9 cellular contexts compared by ENCODE assay signal in genomic region chr6:145148392-145149175, GRCh38.
DNase-seq lines count a peak whose midpoint lies in the region; ATAC-seq and TF ChIP-seq lines count a peak whose summit lies in the region.
"Had no signal": no experiment of that assay in that cellular context is flagged by ENCODE, and none has a peak within 500 bp of the region (broad histone marks: within the 10 kb centered on the region; RNA-seq: fewer than 3 reads in every experiment).

No MANE protein-coding gene starts in this region.

- no peak for TF ChIP-seq CTCF in foreskin keratinocyte (conservative IDR thresholded peaks at IDR 0.05)
- TF ChIP-seq CTCF in transverse colon (IDR thresholded peaks at IDR 0.05), result no peak

- TF ChIP-seq POLR2A in transverse colon (IDR thresholded peaks at IDR 0.05), result no peak

- 21 to 51% methylated on average over 3 to 4 of the region's 4 CpGs for WGBS in transverse colon (ENCODE audit: low coverage in 1 of 2), 2 donors

- TF ChIP-seq EP300 in transverse colon (IDR thresholded peaks at IDR 0.05; ENCODE audit: low read depth), result no peak

- intact Hi-C loops in transverse colon (cut with DNase I; ENCODE audit: low total_unique reads), result no loop called here

- H3K36me3 ChIP-seq in transverse colon, result no peaks in the 10 kb centered on the region

- H3K4me1 ChIP-seq in foreskin keratinocyte (peaks cover 12% of the 10 kb centered on the region), transverse colon (no peaks in the 10 kb centered on the region)

- no peak overlapping the region for H3K27ac ChIP-seq in foreskin keratinocyte
- H3K27ac ChIP-seq in caudate nucleus (ENCODE audit: low read depth, low read length), result no peak overlapping the region
- no peak overlapping the region for H3K27ac ChIP-seq in transverse colon

- no peaks in the 10 kb centered on the region for H3K27me3 ChIP-seq in foreskin keratinocyte
- H3K27me3 ChIP-seq in transverse colon, result no peaks in the 10 kb centered on the region

- ATAC-seq in foreskin keratinocyte, result peak; percentile 96
- no peak for ATAC-seq in HG03095 (IDR thresholded peaks at IDR 0.05; ENCODE audit: unreplicated experiment)

- H3K4me3 ChIP-seq in transverse colon, result no peak overlapping the region

- H3K9me3 ChIP-seq in transverse colon, result no peaks in the 10 kb centered on the region

- in situ Hi-C loops in Caki2 (cut with HindIII; ENCODE audit: low pct_unique_long_range_greater_than_20kb, low sequenced_read_pairs), result no loop called here
- in situ Hi-C loops in transverse colon (cut with MboI; ENCODE audit: low pct_ligation_motif_present in 1 of 4, low pct_unique_long_range_greater_than_20kb in 1 of 4, low sequenced_read_pairs in 3 of 4), result no loop called here

- DNase-seq in Caki2 (ENCODE audit: low read depth) (peak; percentile 30), HCEC 1CT (peak; percentile 79), NOMO-1 treated with DMSO at 0.1 percent for 48 hours (lab: John Stamatoyannopoulos, UW; ENCODE audit: unreplicated experiment) (peak; percentile 96), foreskin keratinocyte (peak; percentile 88 to 94), NCI-H2171 (lab: John Stamatoyannopoulos, UW) (no peak), caudate nucleus (lab: John Stamatoyannopoulos, UW) (no peak), transverse colon (no peak)
- DNase-seq: activated naive CD8-positive, alpha-beta T cell treated with anti-CD3 and anti-CD28 coated beads, Interleukin-2, amount 10 ng/mL, durations not matched to agents 7 days and 5 days had no signal

Comparison
In these comparisons a context has a peak if more than half of its experiments do, and no peak if none do; other contexts are left out.
1. DNase-seq: peak in Caki2 (single experiment), HCEC 1CT (single experiment), NOMO-1 treated with DMSO at 0.1 percent for 48 hours (single experiment) and foreskin keratinocyte (2 of 2); none in NCI-H2171 (single experiment), caudate nucleus (0 of 61) and transverse colon (single experiment).